ENCODE assay signal across 8 cellular contexts in the genomic region with DNA sequence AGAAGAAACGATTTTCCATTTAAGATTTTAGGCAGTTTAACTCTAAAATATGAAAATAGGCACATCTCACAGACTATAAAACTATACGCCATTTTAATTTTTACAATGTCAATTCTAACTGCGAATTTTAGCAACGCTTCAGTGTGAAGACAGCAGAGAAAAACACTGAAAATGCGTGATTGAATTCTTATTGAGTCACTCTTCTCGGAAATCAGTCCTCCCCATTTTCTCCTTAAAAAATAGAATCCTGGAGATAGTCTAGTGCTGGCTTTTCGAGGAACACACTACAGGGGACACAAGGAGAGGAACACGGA. TPM values are rescaled to one million over a fixed set of nuclear protein-coding genes. Genes with fewer than 3 reads are reported as not detected.
DNase-seq lines count a peak whose midpoint lies in the region; ATAC-seq and TF ChIP-seq lines count a peak whose summit lies in the region.

No MANE protein-coding gene starts in this region.

- H3K9me3 ChIP-seq in BLaER1 treated with 17β-estradiol and CSF1 and Interleukin-3, amounts not matched to agents 10 nM and 100 nM (replicated peaks in 1 of 11): peaks cover 0 to 5% (median 0%) of the 10 kb centered on the region in 11 experiments; a peak in 3 of 22 replicates
- H3K9me3 ChIP-seq in MG63 (no peaks in the 10 kb centered on the region), ectodermal cell (ENCODE audit: control insufficient read depth, low read length) (no peaks in the 10 kb centered on the region)

- no peak for TF ChIP-seq CTCF in neural crest cell (conservative IDR thresholded peaks at IDR 0.05)

- H3K9me3 Mint-ChIP-seq in neural crest cell: no peaks in the 10 kb centered on the region

- no peaks in the 10 kb centered on the region for H3K27me3 ChIP-seq in BLaER1 treated with 17β-estradiol and CSF1 and Interleukin-3, amounts not matched to agents 10 nM and 100 nM
- H3K27me3 ChIP-seq in MG63 (no peaks in the 10 kb centered on the region), ectodermal cell (ENCODE audit: control insufficient read depth, insufficient read depth, low read length, poor library complexity, severe bottlenecking) (peaks cover 30% of the 10 kb centered on the region)

- H3K4me1 Mint-ChIP-seq in neural crest cell: peaks cover 23% of the 10 kb centered on the region

- DNase-seq in MG63 (no peak), neural crest cell (ENCODE audit: low read depth, low spot score) (no peak), SW480 (ENCODE audit: low spot score) (no peak), DMS53 treated with DMSO at 0.1 percent for 48 hours (lab: John Stamatoyannopoulos, UW; ENCODE audit: unreplicated experiment) (no peak), G401 (ENCODE audit: low spot score) (no peak)

- peak overlapping the region; percentile 78 to 99 (median 89) for H3K4me2 ChIP-seq in BLaER1 treated with 17β-estradiol and CSF1 and Interleukin-3, amounts not matched to agents 10 nM and 100 nM

- H4K20me1 ChIP-seq in BLaER1 treated with 17β-estradiol and CSF1 and Interleukin-3, amounts not matched to agents 10 nM and 100 nM: peaks cover 0 to 38% (median 15%) of the 10 kb centered on the region in 11 experiments; a peak in 9 of 22 replicates

- peak overlapping the region; percentile 82 to 98 (median 90) for H3K4me3 ChIP-seq in BLaER1 treated with 17β-estradiol and CSF1 and Interleukin-3, amounts not matched to agents 10 nM and 100 nM
- H3K4me3 ChIP-seq in MG63 (peak overlapping the region; percentile 87), ectodermal cell (ENCODE audit: insufficient read depth, low read depth, low read length) (peak overlapping the region; percentile 80)

- ATAC-seq in GM19324 (IDR thresholded peaks at IDR 0.05; ENCODE audit: low FRiP score, unreplicated experiment): no peak

- peak overlapping the region; percentile 94 for H3K4me3 Mint-ChIP-seq in neural crest cell

- H3K9ac ChIP-seq in BLaER1 treated with 17β-estradiol and CSF1 and Interleukin-3, amounts not matched to agents 10 nM and 100 nM: peak overlapping the region; percentile 83 to 96 (median 91)

- no peaks in the 10 kb centered on the region for H3K36me3 Mint-ChIP-seq in neural crest cell (ENCODE audit: low read depth)

- peaks cover 0 to 6% (median 0%) of the 10 kb centered on the region in 11 experiments; a peak in 4 of 22 replicates for H3K36me3 ChIP-seq in BLaER1 treated with 17β-estradiol and CSF1 and Interleukin-3, amounts not matched to agents 10 nM and 100 nM
- no peaks in the 10 kb centered on the region for H3K36me3 ChIP-seq in MG63
- H3K36me3 ChIP-seq in ectodermal cell (ENCODE audit: control insufficient read depth, insufficient read depth, low read length): no peaks in the 10 kb centered on the region

- H3K27ac ChIP-seq in BLaER1 treated with 17β-estradiol and CSF1 and Interleukin-3, amounts not matched to agents 10 nM and 100 nM: peak overlapping the region; percentile 49 to 94 (median 89); a peak in 20 of 22 replicates
- no peak overlapping the region for H3K27ac ChIP-seq in ectodermal cell (ENCODE audit: insufficient read depth, low read depth, low read length, poor library complexity, severe bottlenecking)

- in situ Hi-C loops in G401 (cut with HindIII; ENCODE audit: low sequenced_read_pairs): no loop called here

- WGBS in ectodermal cell, 2 experiments: 48 to 52% methylated on average over 8 of the region's 8 CpGs

- H3K27ac Mint-ChIP-seq in neural crest cell (ENCODE audit: unreplicated experiment): peak overlapping the region; percentile 6

- peaks cover 61% of the 10 kb centered on the region for H3K27me3 Mint-ChIP-seq in neural crest cell (ENCODE audit: low read depth)

- peaks cover 16 to 33% (median 26%) of the 10 kb centered on the region in 10 experiments for H3K4me1 ChIP-seq in BLaER1 treated with 17β-estradiol and CSF1 and Interleukin-3, amounts not matched to agents 10 nM and 100 nM
- no peaks in the 10 kb centered on the region for H3K4me1 ChIP-seq in ectodermal cell (ENCODE audit: control insufficient read depth, insufficient read depth, low read length)

RNA-seq across cellular contexts. Expression of gene TAF4B, which starts 0.4 kb away (rescaled TPM):
- total RNA-seq in MG63 (2014; rRNA removed; shearing (Covaris generic); ENCODE audit: low replicate concordance): 3.7 and 5.7 TPM in 2 replicates
- 4.1 TPM for polyA plus RNA-seq in ectodermal cell (2013, experiment 1 of 4)
- polyA plus RNA-seq in ectodermal cell (2013, experiment 2 of 4): 4.2 TPM
- 4.3 TPM for polyA plus RNA-seq in ectodermal cell (2013, experiment 3 of 4)
- 4.0 TPM for polyA plus RNA-seq in ectodermal cell (2013, experiment 4 of 4)
- total RNA-seq in neural crest cell: 1.5 and 2.1 TPM in 2 replicates
- 12.3 and 19.6 TPM in 2 replicates for total RNA-seq in G401 (2014; rRNA removed; shearing (Covaris generic))
